ENCODE assay signal across 25 cellular contexts in genomic region chr1:24470607-24471006, GRCh38.
"Had no signal": no experiment of that assay in that cellular context is flagged by ENCODE, and none has a peak within 500 bp of the region (broad histone marks: within the 10 kb centered on the region; RNA-seq: fewer than 3 reads in every experiment).

No MANE protein-coding gene starts in this region.

- H3K4me1 ChIP-seq: colonic mucosa, foreskin keratinocyte, lower lobe of right lung had no signal

- ATAC-seq: activated CD8-positive, alpha-beta memory T cell treated with anti-CD3 and anti-CD28 coated beads, Interleukin-2, amount 10 ng/mL, durations not matched to agents 7 days and 5 days; activated T-cell treated with anti-CD3 and anti-CD28 coated beads, Interleukin-2, amount 50 U/mL, for 4 hours; foreskin keratinocyte; left colon; lower lobe of right lung had no signal

- H3K27ac Mint-ChIP-seq: activated CD4-positive, alpha-beta memory T cell treated with anti-CD3 and anti-CD28 coated beads, Interleukin-2, amount 10 ng/mL, durations not matched to agents 7 days and 5 days; activated CD8-positive, alpha-beta memory T cell treated with anti-CD3 and anti-CD28 coated beads, Interleukin-2, amount 10 ng/mL, durations not matched to agents 7 days and 5 days; activated naive CD8-positive, alpha-beta T cell treated with anti-CD3 and anti-CD28 coated beads, Interleukin-2, amount 10 ng/mL, durations not matched to agents 7 days and 5 days; mesothelial cell of epicardium; nephron progenitor cell; T-helper 1 cell treated with Interleukin-12 subunit alpha and Interleukin-12 subunit beta and Interleukin-4 antibody, amounts not matched to agents 30 μg/mL and 1 μg/mL, for 36 hours had no signal

- H3K9me3 Mint-ChIP-seq: activated CD4-positive, alpha-beta memory T cell treated with anti-CD3 and anti-CD28 coated beads, Interleukin-2, amount 10 ng/mL, durations not matched to agents 7 days and 5 days; activated naive CD8-positive, alpha-beta T cell treated with anti-CD3 and anti-CD28 coated beads, Interleukin-2, amount 10 ng/mL, durations not matched to agents 7 days and 5 days; activated T-cell treated with anti-CD3 and anti-CD28 coated beads, Interleukin-2, amount 50 U/mL, for 4 hours; brain; mesothelial cell of epicardium; nephron progenitor cell; T-helper 1 cell treated with Interleukin-12 subunit alpha and Interleukin-12 subunit beta and Interleukin-4 antibody, amounts not matched to agents 30 μg/mL and 1 μg/mL, for 36 hours had no signal

- H3K4me3 Mint-ChIP-seq: activated CD4-positive, alpha-beta memory T cell treated with anti-CD3 and anti-CD28 coated beads, Interleukin-2, amount 10 ng/mL, durations not matched to agents 7 days and 5 days; activated CD8-positive, alpha-beta memory T cell treated with anti-CD3 and anti-CD28 coated beads, Interleukin-2, amount 10 ng/mL, durations not matched to agents 7 days and 5 days; activated naive CD8-positive, alpha-beta T cell treated with anti-CD3 and anti-CD28 coated beads, Interleukin-2, amount 10 ng/mL, durations not matched to agents 7 days and 5 days; activated T-cell treated with anti-CD3 and anti-CD28 coated beads, Interleukin-2, amount 50 U/mL, for 4 hours; brain; mesothelial cell of epicardium; nephron progenitor cell; T-helper 1 cell treated with Interleukin-12 subunit alpha and Interleukin-12 subunit beta and Interleukin-4 antibody, amounts not matched to agents 30 μg/mL and 1 μg/mL, for 36 hours had no signal

- H3K27ac ChIP-seq: colonic mucosa, foreskin keratinocyte, lower lobe of right lung, thyroid gland had no signal

- H3K4me3 ChIP-seq: colonic mucosa, lower lobe of right lung, thyroid gland had no signal

- H3K36me3 ChIP-seq: colonic mucosa, thyroid gland had no signal

- H3K4me1 Mint-ChIP-seq: activated CD4-positive, alpha-beta memory T cell treated with anti-CD3 and anti-CD28 coated beads, Interleukin-2, amount 10 ng/mL, durations not matched to agents 7 days and 5 days; activated CD8-positive, alpha-beta memory T cell treated with anti-CD3 and anti-CD28 coated beads, Interleukin-2, amount 10 ng/mL, durations not matched to agents 7 days and 5 days; activated naive CD8-positive, alpha-beta T cell treated with anti-CD3 and anti-CD28 coated beads, Interleukin-2, amount 10 ng/mL, durations not matched to agents 7 days and 5 days; nephron progenitor cell had no signal

- H3K27me3 Mint-ChIP-seq: activated CD4-positive, alpha-beta memory T cell treated with anti-CD3 and anti-CD28 coated beads, Interleukin-2, amount 10 ng/mL, durations not matched to agents 7 days and 5 days; activated CD8-positive, alpha-beta memory T cell treated with anti-CD3 and anti-CD28 coated beads, Interleukin-2, amount 10 ng/mL, durations not matched to agents 7 days and 5 days; activated naive CD8-positive, alpha-beta T cell treated with anti-CD3 and anti-CD28 coated beads, Interleukin-2, amount 10 ng/mL, durations not matched to agents 7 days and 5 days; brain had no signal

- H3K9me3 ChIP-seq: colonic mucosa, lower lobe of right lung, thyroid gland had no signal

- DNase-seq: activated CD4-positive, alpha-beta memory T cell treated with anti-CD3 and anti-CD28 coated beads, Interleukin-2, amount 10 ng/mL, durations not matched to agents 7 days and 5 days; activated CD4-positive, alpha-beta T cell treated with anti-CD3 and anti-CD28 coated beads for 48 hours; activated CD4-positive, CD25-positive, alpha-beta regulatory T cell; activated CD8-positive, alpha-beta memory T cell treated with anti-CD3 and anti-CD28 coated beads, Interleukin-2, amount 10 ng/mL, durations not matched to agents 7 days and 5 days; activated gamma-delta T cell; activated naive CD8-positive, alpha-beta T cell treated with anti-CD3 and anti-CD28 coated beads, Interleukin-2, amount 10 ng/mL, durations not matched to agents 7 days and 5 days; activated T-cell treated with anti-CD3 and anti-CD28 coated beads, Interleukin-2, amount 50 U/mL, for 4 hours; amygdala; central memory CD4-positive, alpha-beta T cell; colonic mucosa; foreskin keratinocyte; glutamatergic neuron; hippocampal formation; islet precursor cell; left colon; lower lobe of right lung; nephron progenitor cell; occipital lobe; retina; stimulated activated CD8-positive, alpha-beta memory T cell treated with anti-CD3 and anti-CD28 coated beads, Interleukin-4, amount 100 ng/mL, for 48 hours; stimulated activated naive CD4-positive, alpha-beta T cell treated with Interleukin-2 at 50 U/mL for 16 hours; thyroid gland had no signal

- H3K27me3 ChIP-seq: colonic mucosa, foreskin keratinocyte, thyroid gland had no signal
